In genomic region chr6:92911301-92911700, GRCh38 we compare ENCODE assay signal across 17 cellular contexts.
"Had no signal": no experiment of that assay in that cellular context is flagged by ENCODE, and none has a peak within 500 bp of the region (broad histone marks: within the 10 kb centered on the region; RNA-seq: fewer than 3 reads in every experiment).

No MANE protein-coding gene starts in this region.

- H3K27me3 ChIP-seq: esophagus muscularis mucosa, foreskin keratinocyte, gastroesophageal sphincter, heart right ventricle, left lung had no signal

- H3K27ac ChIP-seq: coronary artery, dorsolateral prefrontal cortex, esophagus muscularis mucosa, foreskin keratinocyte, gastroesophageal sphincter, heart right ventricle, left lung, lower lobe of right lung had no signal

- H3K4me3 ChIP-seq: coronary artery, dorsolateral prefrontal cortex, esophagus muscularis mucosa, gastroesophageal sphincter, heart right ventricle, left lung, lower lobe of right lung had no signal

- ATAC-seq: foreskin keratinocyte; gastroesophageal sphincter; heart right ventricle; left cardiac atrium; left lung; left ventricle myocardium superior; lower lobe of right lung; naive thymus-derived CD4-positive, alpha-beta T cell had no signal

- DNase-seq: dermis blood vessel endothelial cell; dorsolateral prefrontal cortex; effector CD4-positive, alpha-beta T cell; effector memory CD4-positive, alpha-beta T cell; foreskin keratinocyte; heart right ventricle; hippocampal formation; left cardiac atrium; left lung; left ventricle myocardium superior; lower lobe of right lung; mesendoderm; midbrain; naive thymus-derived CD4-positive, alpha-beta T cell had no signal

- H3K4me1 ChIP-seq: esophagus muscularis mucosa, foreskin keratinocyte, gastroesophageal sphincter, heart right ventricle, left lung, lower lobe of right lung had no signal

- H3K9me3 ChIP-seq: esophagus muscularis mucosa, gastroesophageal sphincter, heart right ventricle, left lung, lower lobe of right lung had no signal

- H3K36me3 ChIP-seq: esophagus muscularis mucosa, gastroesophageal sphincter, heart right ventricle, left lung, lower lobe of right lung had no signal
